ENCODE assay signal across 11 cellular contexts in the genomic region with DNA sequence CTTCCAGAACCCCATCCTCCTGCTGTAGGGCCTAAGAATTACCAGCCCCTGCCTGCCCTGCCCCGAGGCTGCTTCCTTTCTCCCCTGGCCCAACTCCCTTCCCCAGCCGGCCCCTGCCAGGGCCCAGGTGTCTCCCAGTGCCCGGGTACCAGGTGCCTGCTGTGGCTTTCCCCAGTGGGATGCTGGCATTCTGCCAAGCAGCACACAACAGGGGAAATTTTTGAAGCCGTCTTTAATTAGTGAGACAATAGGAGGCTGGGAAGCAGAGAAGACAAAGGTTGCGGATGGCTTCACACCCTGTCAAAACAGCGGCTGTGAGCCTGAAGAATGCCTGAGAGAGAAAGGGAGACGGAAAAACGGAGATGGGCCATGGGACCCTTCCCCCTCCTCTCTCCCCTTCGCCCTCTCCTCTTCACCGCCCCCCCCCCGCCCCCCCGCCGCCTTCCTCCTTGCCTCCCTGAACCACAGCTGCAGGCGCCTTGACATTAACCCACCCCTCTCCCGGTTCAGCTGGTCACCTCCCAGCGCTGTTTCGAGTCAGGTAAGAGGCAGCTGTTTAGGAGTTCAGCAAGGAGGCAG. TPM values are rescaled to one million over a fixed set of nuclear protein-coding genes. Genes with fewer than 3 reads are reported as not detected.
DNase-seq lines count a peak whose midpoint lies in the region; ATAC-seq and FAIRE-seq lines count a peak whose summit lies in the region.
"Had no signal": no experiment of that assay in that cellular context is flagged by ENCODE, and none has a peak within 500 bp of the region (broad histone marks: within the 10 kb centered on the region; RNA-seq: fewer than 3 reads in every experiment).

No MANE protein-coding gene starts in this region.

- no peak overlapping the region for H3K4me3 Mint-ChIP-seq in stimulated activated effector memory CD8-positive, alpha-beta T cell treated with anti-CD3 and anti-CD28 coated beads, Interleukin-12 subunit alpha, Interleukin-12 subunit beta, amount 100 ng/mL, for 72 hours

- no peak overlapping the region for H3K27ac Mint-ChIP-seq in stimulated activated effector memory CD8-positive, alpha-beta T cell treated with anti-CD3 and anti-CD28 coated beads, Interleukin-12 subunit alpha, Interleukin-12 subunit beta, amount 100 ng/mL, for 72 hours

- no peaks in the 10 kb centered on the region for H3K36me3 Mint-ChIP-seq in stimulated activated effector memory CD8-positive, alpha-beta T cell treated with anti-CD3 and anti-CD28 coated beads, Interleukin-12 subunit alpha, Interleukin-12 subunit beta, amount 100 ng/mL, for 72 hours

- no peak for FAIRE-seq in urothelium cell line (lab: Jason Lieb, UNC)
- FAIRE-seq: astrocyte had no signal

- peak; percentile 9 for ATAC-seq in stimulated activated effector memory CD8-positive, alpha-beta T cell treated with anti-CD3 and anti-CD28 coated beads, Interleukin-12 subunit alpha, Interleukin-12 subunit beta, amount 100 ng/mL, for 72 hours
- ATAC-seq in GM21786 (IDR thresholded peaks at IDR 0.05; ENCODE audit: unreplicated experiment) = no peak

- H3K4me1 Mint-ChIP-seq in stimulated activated effector memory CD8-positive, alpha-beta T cell treated with anti-CD3 and anti-CD28 coated beads, Interleukin-12 subunit alpha, Interleukin-12 subunit beta, amount 100 ng/mL, for 72 hours = peaks cover 6% of the 10 kb centered on the region

- H3K9me3 Mint-ChIP-seq in stimulated activated effector memory CD8-positive, alpha-beta T cell treated with anti-CD3 and anti-CD28 coated beads, Interleukin-12 subunit alpha, Interleukin-12 subunit beta, amount 100 ng/mL, for 72 hours = no peaks in the 10 kb centered on the region

- DNase-seq in NCI-H748 (lab: John Stamatoyannopoulos, UW; ENCODE audit: unreplicated experiment) = peak; percentile 51
- DNase-seq in NCI-H748 treated with DMSO at 0.1 percent for 48 hours (lab: John Stamatoyannopoulos, UW) = no peak
- peak; percentile 80 to 88 for DNase-seq in NCI-H187 (lab: John Stamatoyannopoulos, UW)
- DNase-seq in dermis blood vessel endothelial cell = peak; percentile 14
- no peak for DNase-seq in stimulated activated effector memory CD8-positive, alpha-beta T cell treated with anti-CD3 and anti-CD28 coated beads, Interleukin-12 subunit alpha, Interleukin-12 subunit beta, amount 100 ng/mL, for 72 hours (ENCODE audit: low spot score in 2 of 2)
- DNase-seq in activated CD4-positive, alpha-beta T cell treated with anti-CD3 and anti-CD28 coated beads for 1 hour = no peak
- no peak for DNase-seq in urothelium cell line (ENCODE audit: low spot score)
- DNase-seq: Caco-2, posterior cingulate gyrus had no signal

RNA-seq across cellular contexts. Expression of a gene that starts 33.6 kb away (rescaled TPM):
- 0.05 and 0.17 TPM in 2 replicates for total RNA-seq in dermis blood vessel endothelial cell
- total RNA-seq: Caco-2 had no signal

Comparison
In these comparisons a context has a peak if more than half of its experiments do, and no peak if none do; other contexts are left out.
1. DNase-seq: peak in NCI-H748 (single experiment), NCI-H187 (2 of 2) and dermis blood vessel endothelial cell (single experiment); none in NCI-H748 treated with DMSO at 0.1 percent for 48 hours (single experiment), stimulated activated effector memory CD8-positive, alpha-beta T cell treated with anti-CD3 and anti-CD28 coated beads, Interleukin-12 subunit alpha, Interleukin-12 subunit beta, amount 100 ng/mL, for 72 hours (0 of 2), activated CD4-positive, alpha-beta T cell treated with anti-CD3 and anti-CD28 coated beads for 1 hour (single experiment) and urothelium cell line (single experiment).